Comparison of ENCODE assay signal across 1 cellular context in genomic region chr17:42999003-42999525, GRCh38.
TF ChIP-seq lines count a peak whose summit lies in the region.

No MANE protein-coding gene starts in this region.

TF ChIP-seq in SK-N-SH treated with all-trans-retinoic acid at 6 μM for 48 hours, 23 proteins besides CTCF, POLR2A, EP300 and RAD21 (continued from another document):
- no peak for TF ChIP-seq TSHZ2 (CRISPR knock-in tag; IDR thresholded peaks at IDR 0.05)
- no peak for TF ChIP-seq ARNTL (CRISPR knock-in tag; IDR thresholded peaks at IDR 0.05; ENCODE audit: borderline replicate concordance, low read depth)
- TF ChIP-seq CREB5 (CRISPR knock-in tag; IDR thresholded peaks at IDR 0.05; ENCODE audit: low read depth): no peak
- TF ChIP-seq GLIS3 (CRISPR knock-in tag; IDR thresholded peaks at IDR 0.05): no peak
- TF ChIP-seq BACH2 (CRISPR knock-in tag; IDR thresholded peaks at IDR 0.05; ENCODE audit: borderline replicate concordance): no peak
- TF ChIP-seq ZNF565 (CRISPR knock-in tag; conservative IDR thresholded peaks at IDR 0.05; ENCODE audit: low read depth): no peak
- no peak for TF ChIP-seq ZNF8 (CRISPR knock-in tag; IDR thresholded peaks at IDR 0.05)
- no peak for TF ChIP-seq ZNF70 (CRISPR knock-in tag; IDR thresholded peaks at IDR 0.05)
- TF ChIP-seq SNAI2 (CRISPR knock-in tag; IDR thresholded peaks at IDR 0.05): no peak
